1 cellular context compared by ENCODE assay signal in genomic region chr2:184599875-184600227, GRCh38.
TF ChIP-seq lines count a peak whose summit lies in the region.

No MANE protein-coding gene starts in this region.

TF ChIP-seq in SK-N-SH treated with all-trans-retinoic acid at 6 μM for 48 hours, 23 proteins besides CTCF, POLR2A, EP300 and RAD21 (continued from another document):
- TF ChIP-seq POU6F1 (CRISPR knock-in tag; IDR thresholded peaks at IDR 0.05; ENCODE audit: borderline replicate concordance, low read depth), result no peak
- no peak for TF ChIP-seq ZC3H10 (CRISPR knock-in tag; IDR thresholded peaks at IDR 0.05)
- TF ChIP-seq TSHZ2 (CRISPR knock-in tag; IDR thresholded peaks at IDR 0.05), result no peak
- no peak for TF ChIP-seq CSRNP3 (CRISPR knock-in tag; IDR thresholded peaks at IDR 0.05)
- TF ChIP-seq ISL1 (CRISPR knock-in tag; IDR thresholded peaks at IDR 0.05), result no peak
